In the genomic region with DNA sequence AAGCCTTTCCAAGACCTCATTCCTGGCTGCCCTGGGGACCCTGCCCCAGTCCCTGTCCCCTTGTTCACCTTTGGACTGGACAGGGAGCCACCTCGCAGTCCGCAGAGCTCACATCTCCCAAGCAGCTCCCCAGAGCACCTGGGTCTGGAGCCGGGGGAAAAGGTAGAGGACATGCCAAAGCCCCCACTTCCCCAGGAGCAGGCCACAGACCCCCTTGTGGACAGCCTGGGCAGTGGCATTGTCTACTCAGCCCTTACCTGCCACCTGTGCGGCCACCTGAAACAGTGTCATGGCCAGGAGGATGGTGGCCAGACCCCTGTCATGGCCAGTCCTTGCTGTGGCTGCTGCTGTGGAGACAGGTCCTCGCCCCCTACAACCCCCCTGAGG, we compare ENCODE assay signal across 19 cellular contexts. TPM values are rescaled to one million over a fixed set of nuclear protein-coding genes. Genes with fewer than 3 reads are reported as not detected.
DNase-seq lines count a peak whose midpoint lies in the region; ATAC-seq, FAIRE-seq and TF ChIP-seq lines count a peak whose summit lies in the region.
"Had no signal": no experiment of that assay in that cellular context is flagged by ENCODE, and none has a peak within 500 bp of the region (broad histone marks: within the 10 kb centered on the region; RNA-seq: fewer than 3 reads in every experiment).

No MANE protein-coding gene starts in this region.

- no peaks in the 10 kb centered on the region for H3K9me3 Mint-ChIP-seq in activated naive CD4-positive, alpha-beta T cell treated with anti-CD3 and anti-CD28 coated beads, Interleukin-2, amount 50 U/mL, for 24 hours
- H3K9me3 Mint-ChIP-seq in activated naive CD8-positive, alpha-beta T cell treated with anti-CD3 and anti-CD28 coated beads for 36 hours: peaks cover 1% of the 10 kb centered on the region
- H3K9me3 Mint-ChIP-seq: neural crest cell had no signal

- H4K20me1 ChIP-seq in hepatocyte (ENCODE audit: insufficient read depth, poor library complexity, severe bottlenecking): no peaks in the 10 kb centered on the region

- WGBS in hepatocyte (ENCODE audit: low lambda C conversion rate, missing lambda C conversion rate): 84% methylated on average over 5 of the region's 5 CpGs

- no peaks in the 10 kb centered on the region for H3K27me3 Mint-ChIP-seq in activated naive CD4-positive, alpha-beta T cell treated with anti-CD3 and anti-CD28 coated beads, Interleukin-2, amount 50 U/mL, for 24 hours
- no peaks in the 10 kb centered on the region for H3K27me3 Mint-ChIP-seq in activated naive CD8-positive, alpha-beta T cell treated with anti-CD3 and anti-CD28 coated beads for 36 hours

- DNase-seq in activated naive CD4-positive, alpha-beta T cell treated with Interleukin-2 at 50 U/mL for 16 hours: no peak
- no peak for DNase-seq in activated naive CD8-positive, alpha-beta T cell treated with anti-CD3 and anti-CD28 coated beads for 36 hours
- no peak for DNase-seq in hepatocyte (ENCODE audit: low spot score)
- DNase-seq in GM12891 (ENCODE audit: insufficient read length, low spot score): no peak
- DNase-seq in putamen (ENCODE audit: low spot score): no peak
- DNase-seq in dermis blood vessel endothelial cell: no peak
- DNase-seq: activated CD4-positive, alpha-beta T cell treated with anti-CD3 and anti-CD28 coated beads for 4 hours; cortex of kidney; GDM1; mesendoderm; NCI-H1436 treated with DMSO at 0.1 percent for 48 hours had no signal

- peak overlapping the region; percentile 68 for H3K27ac Mint-ChIP-seq in activated naive CD4-positive, alpha-beta T cell treated with anti-CD3 and anti-CD28 coated beads, Interleukin-2, amount 50 U/mL, for 24 hours
- peak overlapping the region; percentile 99 for H3K27ac Mint-ChIP-seq in activated naive CD8-positive, alpha-beta T cell treated with anti-CD3 and anti-CD28 coated beads for 36 hours

- FAIRE-seq in GM12891 (lab: Jason Lieb, UNC): no peak
- FAIRE-seq: HTR-8/SVneo, islet of Langerhans had no signal

- no peaks in the 10 kb centered on the region for H3K36me3 ChIP-seq in hepatocyte (replicated peaks; ENCODE audit: insufficient read depth, low read depth)

- no peak for TF ChIP-seq CTCF in hepatocyte (IDR thresholded peaks at IDR 0.05; ENCODE audit: poor library complexity)

- no peak for ATAC-seq in GM19463 (IDR thresholded peaks at IDR 0.05; ENCODE audit: unreplicated experiment)
- ATAC-seq: HCT116, Right ventricle myocardium inferior had no signal

- no peak for TF ChIP-seq POLR2A in GM12891 (IDR thresholded peaks at IDR 0.05; ENCODE audit: low read depth, low read length)

- no peaks in the 10 kb centered on the region for H3K9me2 ChIP-seq in hepatocyte (replicated peaks; ENCODE audit: insufficient read depth)

- H3K36me3 Mint-ChIP-seq in activated naive CD4-positive, alpha-beta T cell treated with anti-CD3 and anti-CD28 coated beads, Interleukin-2, amount 50 U/mL, for 24 hours: peaks cover 24% of the 10 kb centered on the region
- H3K36me3 Mint-ChIP-seq in activated naive CD8-positive, alpha-beta T cell treated with anti-CD3 and anti-CD28 coated beads for 36 hours: peaks cover 77% of the 10 kb centered on the region

- H3K4me3 Mint-ChIP-seq in activated naive CD4-positive, alpha-beta T cell treated with anti-CD3 and anti-CD28 coated beads, Interleukin-2, amount 50 U/mL, for 24 hours: no peak overlapping the region
- no peak overlapping the region for H3K4me3 Mint-ChIP-seq in activated naive CD8-positive, alpha-beta T cell treated with anti-CD3 and anti-CD28 coated beads for 36 hours
- H3K4me3 Mint-ChIP-seq: neural crest cell had no signal

- no peaks in the 10 kb centered on the region for H3K79me2 ChIP-seq in hepatocyte

- no peaks in the 10 kb centered on the region for H3K9me3 ChIP-seq in hepatocyte (ENCODE audit: low read depth)
- H3K9me3 ChIP-seq: vagina had no signal

- no peak overlapping the region for H3K4me2 ChIP-seq in hepatocyte

- peaks cover 56% of the 10 kb centered on the region for H3K4me1 Mint-ChIP-seq in activated naive CD4-positive, alpha-beta T cell treated with anti-CD3 and anti-CD28 coated beads, Interleukin-2, amount 50 U/mL, for 24 hours
- H3K4me1 Mint-ChIP-seq in activated naive CD8-positive, alpha-beta T cell treated with anti-CD3 and anti-CD28 coated beads for 36 hours: peaks cover 56% of the 10 kb centered on the region

- H3K4me1 ChIP-seq in hepatocyte (ENCODE audit: insufficient read depth): peaks cover 15% of the 10 kb centered on the region

- no peak overlapping the region for H3K4me3 ChIP-seq in hepatocyte
- H3K4me3 ChIP-seq: vagina had no signal

- peak overlapping the region; percentile 72 for H3K27ac ChIP-seq in hepatocyte
- H3K27ac ChIP-seq: vagina had no signal

- H3K27me3 ChIP-seq in hepatocyte: no peaks in the 10 kb centered on the region
- H3K27me3 ChIP-seq: vagina had no signal

- H2AFZ ChIP-seq in hepatocyte: no peak overlapping the region

TF ChIP-seq in GM12891, 5 proteins besides CTCF, POLR2A, EP300 and RAD21:
- TF ChIP-seq SPI1 (IDR thresholded peaks at IDR 0.05; ENCODE audit: low read depth, low read length): no peak
- no peak for TF ChIP-seq POU2F2 (IDR thresholded peaks at IDR 0.05; ENCODE audit: low read depth, low read length)
- no peak for TF ChIP-seq PAX5 (IDR thresholded peaks at IDR 0.05; ENCODE audit: insufficient read depth, low read length, severe bottlenecking)
- no peak for TF ChIP-seq TAF1 (IDR thresholded peaks at IDR 0.05; ENCODE audit: low read depth, low read length)

RNA-seq across cellular contexts. Expression of gene IL21R, which starts 38.7 kb away (rescaled TPM):
- total RNA-seq in activated naive CD8-positive, alpha-beta T cell treated with anti-CD3 and anti-CD28 coated beads for 36 hours: 10 to 100 TPM; 99.3 to 99.5 TPM
- 0.10 and 0.16 TPM in 2 replicates for total RNA-seq in hepatocyte
- polyA plus RNA-seq in hepatocyte: not detected in 2 replicates
- 39.6 TPM for polyA plus RNA-seq in GM12891 (2012; ENCODE audit: low read depth, missing spikeins)
- under 0.01 and 0.14 TPM in 2 replicates for total RNA-seq in dermis blood vessel endothelial cell

RNA-seq across cellular contexts. Expression of gene IL4R, which starts 49.5 kb away (rescaled TPM):
- 100 to 1,000 TPM; 183 to 190 TPM for total RNA-seq in activated naive CD8-positive, alpha-beta T cell treated with anti-CD3 and anti-CD28 coated beads for 36 hours
- total RNA-seq in hepatocyte (19.0 and 23.6 TPM in 2 replicates), dermis blood vessel endothelial cell (23.9 and 42.9 TPM in 2 replicates)
- polyA plus RNA-seq in hepatocyte: 20.9 and 22.3 TPM in 2 replicates
- 20.9 TPM for polyA plus RNA-seq in GM12891 (2012; ENCODE audit: low read depth, missing spikeins)

Comparison
In these comparisons a context has a peak if more than half of its experiments do, and no peak if none do; other contexts are left out.
1. RNA of gene IL21R, which starts 38.7 kb away (total RNA-seq): 99.3 to 99.5 TPM in activated naive CD8-positive, alpha-beta T cell treated with anti-CD3 and anti-CD28 coated beads for 36 hours; 0.10 to 0.16 TPM in hepatocyte and under 0.01 to 0.14 TPM in dermis blood vessel endothelial cell; every median in the first group is over 10 times any median in the second.